ENCODE assay signal across 23 cellular contexts in the genomic region with DNA sequence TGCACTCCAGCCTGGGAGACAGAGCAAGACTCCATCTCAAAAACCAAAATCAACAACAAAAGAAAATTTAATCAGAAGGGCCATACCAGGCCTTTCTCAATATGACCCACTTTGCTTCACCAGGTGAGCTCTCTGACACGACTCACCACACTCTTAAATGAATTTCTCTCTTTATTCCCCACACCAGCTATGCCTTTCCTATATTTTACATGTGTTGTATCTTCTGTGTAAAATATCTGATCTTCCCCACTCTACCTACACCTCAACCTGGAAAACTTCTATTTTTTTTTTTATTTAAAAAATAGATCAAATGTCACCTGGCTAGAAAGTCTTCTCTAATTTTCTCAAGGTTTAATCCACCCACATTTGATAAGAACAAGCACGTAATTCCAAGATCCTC.
"Had no signal": no experiment of that assay in that cellular context is flagged by ENCODE, and none has a peak within 500 bp of the region (broad histone marks: within the 10 kb centered on the region; RNA-seq: fewer than 3 reads in every experiment).

No MANE protein-coding gene starts in this region.

- H3K9me3 ChIP-seq: colonic mucosa, esophagus squamous epithelium, gastrocnemius medialis had no signal

- H3K4me3 ChIP-seq: colonic mucosa, coronary artery, dorsolateral prefrontal cortex, esophagus muscularis mucosa, esophagus squamous epithelium, gastrocnemius medialis, gastroesophageal sphincter, heart left ventricle, heart right ventricle had no signal

- H3K36me3 ChIP-seq: colonic mucosa, esophagus muscularis mucosa, esophagus squamous epithelium, gastrocnemius medialis, gastroesophageal sphincter, heart left ventricle, heart right ventricle had no signal

- H3K4me1 ChIP-seq: colonic mucosa, esophagus muscularis mucosa, esophagus squamous epithelium, foreskin keratinocyte, gastrocnemius medialis, gastroesophageal sphincter, heart right ventricle had no signal

- H3K27ac ChIP-seq: colonic mucosa, coronary artery, dorsolateral prefrontal cortex, epithelial cell of prostate, esophagus muscularis mucosa, esophagus squamous epithelium, foreskin keratinocyte, gastrocnemius medialis, gastroesophageal sphincter, heart left ventricle, heart right ventricle had no signal

- DNase-seq: colonic mucosa; cortex of kidney; dermis blood vessel endothelial cell; dorsolateral prefrontal cortex; effector CD4-positive, alpha-beta T cell; effector CD8-positive, alpha-beta T cell; effector memory CD4-positive, alpha-beta T cell; effector memory CD8-positive, alpha-beta T cell; endodermal cell; erythroblast; esophagus squamous epithelium; foreskin fibroblast; foreskin keratinocyte; foreskin melanocyte; gastrocnemius medialis; glutamatergic neuron; head of caudate nucleus; heart left ventricle; heart right ventricle had no signal
